In genomic region chr1:180909005-180909414, GRCh38 we compare ENCODE assay signal across 15 cellular contexts.
DNase-seq lines count a peak whose midpoint lies in the region; ATAC-seq and TF ChIP-seq lines count a peak whose summit lies in the region.
"Had no signal": no experiment of that assay in that cellular context is flagged by ENCODE, and none has a peak within 500 bp of the region (broad histone marks: within the 10 kb centered on the region; RNA-seq: fewer than 3 reads in every experiment).

No MANE protein-coding gene starts in this region.

- ATAC-seq in GM18511 (IDR thresholded peaks at IDR 0.05; ENCODE audit: unreplicated experiment) (peak; percentile 43), HG02981 (IDR thresholded peaks at IDR 0.05; ENCODE audit: unreplicated experiment) (peak; percentile 26)
- ATAC-seq: left lung had no signal

- H3K4me3 ChIP-seq in coronary artery = no peak overlapping the region
- H3K4me3 ChIP-seq: left lung, MG63, SJSA1 had no signal

- no peak for TF ChIP-seq CTCF in GM20000 (IDR thresholded peaks at IDR 0.05; ENCODE audit: extremely low read depth, missing control alignments)
- no peak for TF ChIP-seq CTCF in coronary artery (IDR thresholded peaks at IDR 0.05)

- DNase-seq in GM20000 (ENCODE audit: low spot score) (peak; percentile 38), coronary artery (ENCODE audit: low spot score) (peak; percentile 28), NAMALWA (ENCODE audit: low spot score) (no peak), activated T-cell treated with anti-CD3 and anti-CD28 coated beads for 4 hours (no peak), hepatic stellate cell (ENCODE audit: low spot score) (no peak), NCI-H69 (lab: John Stamatoyannopoulos, UW) (no peak)
- DNase-seq: activated CD4-positive, alpha-beta T cell treated with anti-CD3 and anti-CD28 coated beads for 1 hour; CD4-positive, CD25-positive, alpha-beta regulatory T cell; cortex of kidney; left lung; MG63; NCI-H524 had no signal

- H3K27ac ChIP-seq in coronary artery = no peak overlapping the region
- H3K27ac ChIP-seq: left lung, SJSA1 had no signal

Comparison
In these comparisons a context has a peak if more than half of its experiments do, and no peak if none do; other contexts are left out.
1. DNase-seq: peak in GM20000 (single experiment) and coronary artery (single experiment); none in NAMALWA (single experiment), activated T-cell treated with anti-CD3 and anti-CD28 coated beads for 4 hours (single experiment), hepatic stellate cell (single experiment) and NCI-H69 (single experiment).